In the genomic region with DNA sequence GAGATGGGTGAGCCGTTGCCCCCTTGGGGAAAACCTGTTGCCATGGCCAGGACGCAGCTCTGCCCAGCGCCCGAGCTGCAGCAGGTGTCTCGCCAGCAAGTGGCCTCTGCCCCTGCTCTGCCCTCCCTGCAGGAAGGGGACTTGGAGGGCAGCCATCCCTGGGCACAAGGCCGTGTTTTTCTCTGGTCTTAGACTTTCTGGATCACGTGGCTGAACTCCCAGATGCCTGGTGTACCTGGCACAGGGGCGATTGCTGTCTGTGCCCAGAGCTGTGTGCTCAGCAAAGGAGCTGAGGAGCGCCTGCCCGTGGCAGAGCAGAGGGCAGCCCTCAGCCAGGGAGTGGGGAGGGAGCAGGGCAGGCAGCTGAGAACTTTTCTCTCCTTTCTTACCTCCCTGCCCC, we compare ENCODE assay signal across 2 cellular contexts.
TF ChIP-seq lines count a peak whose summit lies in the region.

No MANE protein-coding gene starts in this region.

TF ChIP-seq in liver, 16 proteins besides CTCF, POLR2A, EP300 and RAD21:
- TF ChIP-seq REST (IDR thresholded peaks at IDR 0.05) (no peak), FOXA1 (IDR thresholded peaks at IDR 0.05) (no peak), MAX (IDR thresholded peaks at IDR 0.05) (no peak), HNF4A (conservative IDR thresholded peaks at IDR 0.05) (peak; percentile 49 to 67), RXRA (IDR thresholded peaks at IDR 0.05) (peak in 1 of 2 donors; percentile 53), TAF1 (conservative IDR thresholded peaks at IDR 0.05) (no peak), EGR1 (IDR thresholded peaks at IDR 0.05; ENCODE audit: low read depth in 2 of 2) (no peak), NR2F2 (IDR thresholded peaks at IDR 0.05) (no peak), YY1 (IDR thresholded peaks at IDR 0.05) (no peak)
- TF ChIP-seq, protein P1, sequence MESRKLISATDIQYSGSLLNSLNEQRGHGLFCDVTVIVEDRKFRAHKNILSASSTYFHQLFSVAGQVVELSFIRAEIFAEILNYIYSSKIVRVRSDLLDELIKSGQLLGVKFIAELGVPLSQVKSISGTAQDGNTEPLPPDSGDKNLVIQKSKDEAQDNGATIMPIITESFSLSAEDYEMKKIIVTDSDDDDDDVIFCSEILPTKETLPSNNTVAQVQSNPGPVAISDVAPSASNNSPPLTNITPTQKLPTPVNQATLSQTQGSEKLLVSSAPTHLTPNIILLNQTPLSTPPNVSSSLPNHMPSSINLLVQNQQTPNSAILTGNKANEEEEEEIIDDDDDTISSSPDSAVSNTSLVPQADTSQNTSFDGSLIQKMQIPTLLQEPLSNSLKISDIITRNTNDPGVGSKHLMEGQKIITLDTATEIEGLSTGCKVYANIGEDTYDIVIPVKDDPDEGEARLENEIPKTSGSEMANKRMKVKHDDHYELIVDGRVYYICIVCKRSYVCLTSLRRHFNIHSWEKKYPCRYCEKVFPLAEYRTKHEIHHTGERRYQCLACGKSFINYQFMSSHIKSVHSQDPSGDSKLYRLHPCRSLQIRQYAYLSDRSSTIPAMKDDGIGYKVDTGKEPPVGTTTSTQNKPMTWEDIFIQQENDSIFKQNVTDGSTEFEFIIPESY (IDR thresholded peaks at IDR 0.05), result no peak

TF ChIP-seq in HepG2, 621 proteins besides CTCF, POLR2A, EP300 and RAD21:
- TF ChIP-seq ZNF678 (CRISPR knock-in tag; IDR thresholded peaks at IDR 0.05) (no peak), ZBTB42 (CRISPR knock-in tag; IDR thresholded peaks at IDR 0.05) (no peak), HIVEP1 (CRISPR knock-in tag; IDR thresholded peaks at IDR 0.05) (no peak), PREB (CRISPR knock-in tag; IDR thresholded peaks at IDR 0.05) (no peak), TRIM24 (CRISPR knock-in tag; IDR thresholded peaks at IDR 0.05) (no peak), DNMT3B (CRISPR knock-in tag; conservative IDR thresholded peaks at IDR 0.05) (no peak), ZSCAN20 (CRISPR knock-in tag; IDR thresholded peaks at IDR 0.05; ENCODE audit: borderline replicate concordance) (no peak)
TF ChIP-seq in HepG2: peak in this region for 0.
